16 cellular contexts compared by ENCODE assay signal in the genomic region with DNA sequence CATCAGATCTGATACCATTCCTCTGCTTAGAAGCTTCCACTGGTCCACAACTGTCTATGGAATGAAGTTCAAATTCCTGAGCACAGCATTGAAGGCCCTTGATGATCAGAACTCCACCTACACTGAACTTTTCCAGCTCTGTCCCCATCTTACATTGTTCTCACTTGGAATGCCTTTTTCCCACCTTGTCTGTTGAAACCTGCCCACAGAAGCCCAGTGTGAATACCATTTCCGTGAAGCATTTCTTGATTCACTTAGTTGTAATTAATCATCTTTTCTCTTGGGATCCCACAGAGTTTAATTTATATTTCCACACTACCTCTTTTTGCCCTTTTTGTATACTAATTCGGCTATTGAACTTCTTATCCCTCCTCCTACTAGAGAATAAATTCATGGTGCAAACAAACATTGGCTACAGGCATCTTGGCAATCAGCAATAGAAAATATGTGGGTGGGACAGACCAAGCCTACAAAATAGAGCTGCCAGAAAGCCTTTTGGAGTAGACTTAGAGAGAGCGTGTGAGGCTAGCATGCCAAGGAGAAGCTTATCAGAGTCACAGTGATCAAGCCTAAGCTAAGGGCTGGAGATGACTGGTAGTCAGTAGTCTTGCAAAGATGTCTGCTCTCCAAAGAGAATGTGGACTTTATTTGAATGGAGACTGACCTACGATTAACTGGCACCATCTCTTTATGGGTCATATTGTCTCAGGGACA. TPM values are rescaled to one million over a fixed set of nuclear protein-coding genes. Genes with fewer than 3 reads are reported as not detected.
DNase-seq lines count a peak whose midpoint lies in the region; ATAC-seq and TF ChIP-seq lines count a peak whose summit lies in the region.
"Had no signal": no experiment of that assay in that cellular context is flagged by ENCODE, and none has a peak within 500 bp of the region (broad histone marks: within the 10 kb centered on the region; RNA-seq: fewer than 3 reads in every experiment).

No MANE protein-coding gene starts in this region.

- POLR2A ChIA-PET in RWPE1 (lab: Yijun Ruan, JAX; ENCODE audit: low non-redundant PET), result no interaction called here

- WGBS in stomach, 5 donors, result 24 to 48% (median 36%) methylated on average over 4 of the region's 4 CpGs

- H3K27me3 ChIP-seq in foreskin keratinocyte (no peaks in the 10 kb centered on the region), stomach (no peaks in the 10 kb centered on the region)
- H3K27me3 ChIP-seq: BE2C had no signal

- DNase-seq in RWPE1 (ENCODE audit: low spot score) (peak; percentile 39), epithelial cell of prostate (ENCODE audit: low read depth, low spot score) (no peak), foreskin keratinocyte (peak; percentile 75 to 86), stomach (peak; percentile 31), SIG-M5 (lab: John Stamatoyannopoulos, UW) (no peak)
- no peak for DNase-seq in stimulated activated naive B cell treated with anti-CD40 and anti-IgM and Interleukin-4, amounts not matched to agents 10 μg/mL and 1 μg/mL and 100 μg/mL, for 72 hours
- DNase-seq: BE2C; CD4-positive, alpha-beta memory T cell; DMS79; HFFc6 had no signal

- H3K36me3 Mint-ChIP-seq in stimulated activated naive B cell treated with anti-CD40 and anti-IgM and Interleukin-4, amounts not matched to agents 10 μg/mL and 1 μg/mL and 100 μg/mL, for 72 hours, result no peaks in the 10 kb centered on the region
- H3K36me3 Mint-ChIP-seq: CD4-positive, alpha-beta memory T cell had no signal

- H3K4me1 Mint-ChIP-seq in stimulated activated naive B cell treated with anti-CD40 and anti-IgM and Interleukin-4, amounts not matched to agents 10 μg/mL and 1 μg/mL and 100 μg/mL, for 72 hours, result no peaks in the 10 kb centered on the region
- H3K4me1 Mint-ChIP-seq: CD4-positive, alpha-beta memory T cell had no signal

- intact Hi-C loops in stomach (cut with DNase I; ENCODE audit: low total_unique reads), result no loop called here

- no peak for TF ChIP-seq POLR2A in stomach (IDR thresholded peaks at IDR 0.05)

- no peak overlapping the region; the same call in 1 of the 2 replicates for H3K27ac ChIP-seq in RWPE1
- peak overlapping the region; percentile 72 for H3K27ac ChIP-seq in epithelial cell of prostate
- H3K27ac ChIP-seq in foreskin keratinocyte, result no peak overlapping the region
- peak overlapping the region in 2 of 5 donors; percentile 34 to 38 for H3K27ac ChIP-seq in stomach
- H3K27ac ChIP-seq: C4-2B, HL-60 had no signal

- CTCF ChIA-PET in RWPE1 (lab: Yijun Ruan, JAX), result interaction anchor here (0.6 to 1.0 kb wide), 3 partner anchors 25 to 1147 kb away, joined by 3 to 4 read pairs (median 3); no protein-coding TSS in a partner anchor

- H3K36me3 ChIP-seq in stomach, result no peaks in the 10 kb centered on the region
- H3K36me3 ChIP-seq: BE2C had no signal

- no peak overlapping the region for H3K4me3 ChIP-seq in stomach
- H3K4me3 ChIP-seq: GM12878 had no signal

- H3K4me1 ChIP-seq in foreskin keratinocyte (peaks cover 11% of the 10 kb centered on the region), stomach (peaks cover 18 to 37% (median 29%) of the 10 kb centered on the region in 4 donors)
- H3K4me1 ChIP-seq: BE2C had no signal

- no peak for TF ChIP-seq CTCF in RWPE1 (conservative IDR thresholded peaks at IDR 0.05; ENCODE audit: low read depth)
- TF ChIP-seq CTCF in foreskin keratinocyte (conservative IDR thresholded peaks at IDR 0.05), result no peak
- no peak for TF ChIP-seq CTCF in stomach (IDR thresholded peaks at IDR 0.05)

- H3K9me3 ChIP-seq in stomach, result no peaks in the 10 kb centered on the region
- H3K9me3 ChIP-seq: BE2C had no signal

- H3K27me3 Mint-ChIP-seq in stimulated activated naive B cell treated with anti-CD40 and anti-IgM and Interleukin-4, amounts not matched to agents 10 μg/mL and 1 μg/mL and 100 μg/mL, for 72 hours, result peaks cover 8 to 13% of the 10 kb centered on the region in 2 donors

- no peak overlapping the region for H3K27ac Mint-ChIP-seq in stimulated activated naive B cell treated with anti-CD40 and anti-IgM and Interleukin-4, amounts not matched to agents 10 μg/mL and 1 μg/mL and 100 μg/mL, for 72 hours
- H3K27ac Mint-ChIP-seq: CD4-positive, alpha-beta memory T cell; HFFc6 had no signal

- ATAC-seq in foreskin keratinocyte, result peak; percentile 70
- ATAC-seq in stimulated activated naive B cell treated with anti-CD40 and anti-IgM and Interleukin-4, amounts not matched to agents 10 μg/mL and 1 μg/mL and 100 μg/mL, for 72 hours (replicated peaks), result no peak
- ATAC-seq in GM21367 (IDR thresholded peaks at IDR 0.05; ENCODE audit: unreplicated experiment), result no peak
- ATAC-seq: GM12878 had no signal

- H3K4me3 Mint-ChIP-seq in stimulated activated naive B cell treated with anti-CD40 and anti-IgM and Interleukin-4, amounts not matched to agents 10 μg/mL and 1 μg/mL and 100 μg/mL, for 72 hours, result no peak overlapping the region
- H3K4me3 Mint-ChIP-seq: CD4-positive, alpha-beta memory T cell; HFFc6 had no signal

- no peaks in the 10 kb centered on the region for H3K9me3 Mint-ChIP-seq in stimulated activated naive B cell treated with anti-CD40 and anti-IgM and Interleukin-4, amounts not matched to agents 10 μg/mL and 1 μg/mL and 100 μg/mL, for 72 hours
- H3K9me3 Mint-ChIP-seq: CD4-positive, alpha-beta memory T cell; HFFc6 had no signal

- TF ChIP-seq EP300 in stomach (IDR thresholded peaks at IDR 0.05), result no peak

RNA-seq across cellular contexts. Expression of gene NHLH2, which starts 26.1 kb away (rescaled TPM):
- total RNA-seq in foreskin keratinocyte (0.07 and 0.14 TPM in 2 replicates), stomach (not detected)
- polyA plus RNA-seq in foreskin keratinocyte (0.07 and 0.11 TPM in 2 replicates), stomach (1 to 10 TPM in 1 of 3 donors, under 1 TPM in 1, not detected in 1; 0.31 to 1.5 TPM)
- total RNA-seq: CD4-positive, alpha-beta memory T cell; G401; GM12878; H4; HFFc6 had no signal
- polyA plus RNA-seq: CD4-positive, alpha-beta memory T cell had no signal

RNA-seq across cellular contexts. Expression of gene CASQ2, which starts 46.3 kb away (rescaled TPM):
- total RNA-seq in foreskin keratinocyte (not detected in 2 replicates), stomach (10 to 100 TPM in 3 of 5 donors, 1 to 10 TPM in 2; 7.0 to 41.4 (median 21.9) TPM)
- polyA plus RNA-seq in foreskin keratinocyte (not detected in 2 replicates), stomach (1 to 10 TPM in 2 of 3 donors, under 1 TPM in 1; 0.81 to 7.3 (median 2.0) TPM)
- total RNA-seq: CD4-positive, alpha-beta memory T cell; G401; GM12878; H4; HFFc6 had no signal
- polyA plus RNA-seq: CD4-positive, alpha-beta memory T cell; GM12878 had no signal

Comparison
In these comparisons a context has a peak if more than half of its experiments do, and no peak if none do; other contexts are left out.
1. DNase-seq: peak in RWPE1 (single experiment), foreskin keratinocyte (2 of 2) and stomach (single experiment); none in epithelial cell of prostate (single experiment), stimulated activated naive B cell treated with anti-CD40 and anti-IgM and Interleukin-4, amounts not matched to agents 10 μg/mL and 1 μg/mL and 100 μg/mL, for 72 hours (single experiment) and SIG-M5 (single experiment).